Comparison of ENCODE assay signal across 27 cellular contexts in the genomic region with DNA sequence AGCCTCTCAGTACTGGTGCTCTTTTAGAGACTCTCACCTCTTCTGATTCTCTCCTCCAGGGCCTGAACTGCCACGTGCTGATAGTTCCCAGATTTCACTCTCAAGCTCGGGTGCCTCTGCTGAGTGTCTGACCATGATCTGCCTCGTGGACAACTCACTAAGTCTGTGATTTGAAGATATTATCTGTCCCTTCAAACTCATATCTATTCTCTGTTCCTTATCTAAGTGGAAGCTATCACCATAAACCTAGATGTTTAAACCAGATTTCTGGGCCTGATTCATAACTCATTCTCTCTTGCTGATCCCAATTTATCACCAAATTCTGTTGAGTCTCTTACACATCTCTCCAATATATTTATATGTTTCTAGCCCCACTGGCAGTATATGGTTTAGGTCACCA.
"Had no signal": no experiment of that assay in that cellular context is flagged by ENCODE, and none has a peak within 500 bp of the region (broad histone marks: within the 10 kb centered on the region; RNA-seq: fewer than 3 reads in every experiment).

No MANE protein-coding gene starts in this region.

- H3K36me3 ChIP-seq: neural progenitor cell, ovary, right lobe of liver, sigmoid colon, thoracic aorta, thyroid gland had no signal

- H3K4me1 Mint-ChIP-seq: nephron; neural progenitor cell; stimulated activated effector memory CD8-positive, alpha-beta T cell treated with anti-CD3 and anti-CD28 coated beads, Interleukin-12 subunit alpha, Interleukin-12 subunit beta, amount 100 ng/mL, for 72 hours; stimulated activated naive B cell treated with anti-CD40 and anti-IgM and Interleukin-4, amounts not matched to agents 10 μg/mL and 1 μg/mL and 100 μg/mL, for 72 hours had no signal

- ATAC-seq: psoas muscle; right cardiac atrium; right lobe of liver; stimulated activated effector memory CD8-positive, alpha-beta T cell treated with anti-CD3 and anti-CD28 coated beads, Interleukin-12 subunit alpha, Interleukin-12 subunit beta, amount 100 ng/mL, for 72 hours; stimulated activated naive B cell treated with anti-CD40 and anti-IgM and Interleukin-4, amounts not matched to agents 10 μg/mL and 1 μg/mL and 100 μg/mL, for 72 hours had no signal

- H3K79me2 ChIP-seq: parathyroid adenoma had no signal

- H3K27me3 Mint-ChIP-seq: progenitor cell of endocrine pancreas; stimulated activated naive B cell treated with anti-CD40 and anti-IgM and Interleukin-4, amounts not matched to agents 10 μg/mL and 1 μg/mL and 100 μg/mL, for 72 hours; stimulated activated naive CD8-positive, alpha-beta T cell treated with anti-CD3 and anti-CD28 coated beads, Interleukin-15, Interleukin-2, amounts not matched to agents 100 ng/mL and 50 ng/mL, for 24 hours had no signal

- H3K27ac ChIP-seq: neural progenitor cell, ovary, parathyroid adenoma, psoas muscle, right lobe of liver, sigmoid colon, stomach, thoracic aorta, thyroid gland, tibial nerve, upper lobe of left lung, vagina had no signal

- H2AFZ ChIP-seq: neural progenitor cell, parathyroid adenoma had no signal

- H3K27me3 ChIP-seq: neural progenitor cell, ovary, right lobe of liver, sigmoid colon, stomach, thyroid gland, tibial nerve, upper lobe of left lung, vagina had no signal

- H3K36me3 Mint-ChIP-seq: stimulated activated effector memory CD8-positive, alpha-beta T cell treated with anti-CD3 and anti-CD28 coated beads, Interleukin-12 subunit alpha, Interleukin-12 subunit beta, amount 100 ng/mL, for 72 hours; stimulated activated naive B cell treated with anti-CD40 and anti-IgM and Interleukin-4, amounts not matched to agents 10 μg/mL and 1 μg/mL and 100 μg/mL, for 72 hours had no signal

- H3K4me3 ChIP-seq: neural progenitor cell, ovary, psoas muscle, right lobe of liver, sigmoid colon, stomach, thoracic aorta, thyroid gland, tibial nerve, upper lobe of left lung, vagina had no signal

- H3K9me3 ChIP-seq: ovary, psoas muscle, right lobe of liver, sigmoid colon, stomach, thoracic aorta, thyroid gland, tibial nerve, upper lobe of left lung, vagina had no signal

- H3K4me1 ChIP-seq: neural progenitor cell, parathyroid adenoma, psoas muscle, right lobe of liver, sigmoid colon, stomach, thyroid gland, tibial nerve, vagina had no signal

- H3K4me2 ChIP-seq: neural progenitor cell had no signal

- H3K4me3 Mint-ChIP-seq: nephron; neural progenitor cell; stimulated activated effector memory CD8-positive, alpha-beta T cell treated with anti-CD3 and anti-CD28 coated beads, Interleukin-12 subunit alpha, Interleukin-12 subunit beta, amount 100 ng/mL, for 72 hours; stimulated activated naive B cell treated with anti-CD40 and anti-IgM and Interleukin-4, amounts not matched to agents 10 μg/mL and 1 μg/mL and 100 μg/mL, for 72 hours; stimulated activated naive CD8-positive, alpha-beta T cell treated with anti-CD3 and anti-CD28 coated beads, Interleukin-15, Interleukin-2, amounts not matched to agents 100 ng/mL and 50 ng/mL, for 24 hours had no signal

- H3K27ac Mint-ChIP-seq: nephron; neural progenitor cell; progenitor cell of endocrine pancreas; stimulated activated effector memory CD8-positive, alpha-beta T cell treated with anti-CD3 and anti-CD28 coated beads, Interleukin-12 subunit alpha, Interleukin-12 subunit beta, amount 100 ng/mL, for 72 hours; stimulated activated naive B cell treated with anti-CD40 and anti-IgM and Interleukin-4, amounts not matched to agents 10 μg/mL and 1 μg/mL and 100 μg/mL, for 72 hours; stimulated activated naive CD8-positive, alpha-beta T cell treated with anti-CD3 and anti-CD28 coated beads, Interleukin-15, Interleukin-2, amounts not matched to agents 100 ng/mL and 50 ng/mL, for 24 hours had no signal

- H3K9ac ChIP-seq: neural progenitor cell, parathyroid adenoma had no signal

- DNase-seq: occipital lobe; ovary; posterior cingulate gyrus; psoas muscle; right cardiac atrium; right lobe of liver; sigmoid colon; small intestine; stimulated activated CD4-positive, alpha-beta T cell treated with anti-CD3 and anti-CD28 coated beads, Interleukin-15, amount 100 ng/mL, for 24 hours; stimulated activated CD4-positive, alpha-beta T cell treated with anti-CD3 and anti-CD28 coated beads, Interleukin-2, amount 100 ng/mL, for 24 hours; stimulated activated CD4-positive, alpha-beta T cell treated with anti-CD3 and anti-CD28 coated beads, Interleukin-2, amount 100 ng/mL, for 48 hours; stimulated activated CD4-positive, alpha-beta T cell treated with anti-CD3 and anti-CD28 coated beads, Interleukin-4, amount 100 ng/mL, for 24 hours; stimulated activated naive B cell treated with anti-CD40 and anti-IgM and Interleukin-4, amounts not matched to agents 10 μg/mL and 1 μg/mL and 100 μg/mL, for 72 hours; stimulated activated naive CD4-positive, alpha-beta T cell treated with Interleukin-2 at 50 U/mL for 16 hours; stomach; trophoblast cell; upper lobe of left lung had no signal
